ENCODE assay signal across 9 cellular contexts in the genomic region with DNA sequence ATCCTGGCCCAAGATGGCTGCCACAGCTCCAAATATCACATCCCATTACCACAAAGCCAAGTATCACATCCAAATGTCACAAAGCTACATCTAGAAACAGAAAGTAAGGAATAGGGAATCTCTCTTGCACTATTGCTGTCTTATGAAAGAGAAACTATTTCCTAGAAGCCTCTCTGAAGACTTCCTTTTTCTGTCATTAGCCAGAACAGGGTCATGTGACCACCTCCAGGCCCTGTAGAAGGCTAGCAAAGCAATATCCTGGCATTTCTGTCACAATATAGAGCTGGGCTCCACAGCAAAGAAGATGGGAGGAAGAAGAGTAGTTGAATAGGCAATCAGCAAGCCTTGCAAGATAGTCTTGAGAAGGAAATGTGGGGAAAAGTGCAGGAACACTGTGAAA.
DNase-seq lines count a peak whose midpoint lies in the region; ATAC-seq lines count a peak whose summit lies in the region.
"Had no signal": no experiment of that assay in that cellular context is flagged by ENCODE, and none has a peak within 500 bp of the region (broad histone marks: within the 10 kb centered on the region; RNA-seq: fewer than 3 reads in every experiment).

No MANE protein-coding gene starts in this region.

- peak; percentile 20 for DNase-seq in NAMALWA (ENCODE audit: low spot score)
- DNase-seq in fibroblast of peridontal ligament (ENCODE audit: extremely low read depth) = peak; percentile 13
- DNase-seq in NCI-H526 treated with DMSO at 0.1 percent for 48 hours (lab: John Stamatoyannopoulos, UW) = no peak
- DNase-seq in activated T-cell treated with anti-CD3 and anti-CD28 coated beads, Interleukin-2, amount 50 U/mL, for 24 hours = no peak
- DNase-seq in DMS53 (lab: John Stamatoyannopoulos, UW) = no peak
- DNase-seq: GOT3 had no signal

- H3K9ac ChIP-seq in BLaER1 treated with 17β-estradiol and CSF1 and Interleukin-3, amounts not matched to agents 10 nM and 100 nM = no peak overlapping the region

- peaks cover 6% of the 10 kb centered on the region for H3K27me3 Mint-ChIP-seq in activated T-cell treated with anti-CD3 and anti-CD28 coated beads, Interleukin-2, amount 50 U/mL, for 24 hours

- peak overlapping the region in 3 of 11 experiments; percentile 16 to 26 (median 16); a peak in 4 of 22 replicates for H3K27ac ChIP-seq in BLaER1 treated with 17β-estradiol and CSF1 and Interleukin-3, amounts not matched to agents 10 nM and 100 nM

- no peaks in the 10 kb centered on the region for H3K9me3 Mint-ChIP-seq in activated T-cell treated with anti-CD3 and anti-CD28 coated beads, Interleukin-2, amount 50 U/mL, for 24 hours

- peak overlapping the region in 6 of 11 experiments; percentile 4 to 62 (median 40); a peak in 9 of 22 replicates for H3K4me2 ChIP-seq in BLaER1 treated with 17β-estradiol and CSF1 and Interleukin-3, amounts not matched to agents 10 nM and 100 nM

- no peak overlapping the region for H3K4me3 ChIP-seq in BLaER1 treated with 17β-estradiol and CSF1 and Interleukin-3, amounts not matched to agents 10 nM and 100 nM

- no peaks in the 10 kb centered on the region for H4K20me1 ChIP-seq in BLaER1 treated with 17β-estradiol and CSF1 and Interleukin-3, amounts not matched to agents 10 nM and 100 nM

- H3K4me1 ChIP-seq in BLaER1 treated with 17β-estradiol and CSF1 and Interleukin-3, amounts not matched to agents 10 nM and 100 nM = peaks cover 0 to 15% (median 6%) of the 10 kb centered on the region in 10 experiments; a peak in 14 of 20 replicates

- H3K27ac Mint-ChIP-seq in activated T-cell treated with anti-CD3 and anti-CD28 coated beads, Interleukin-2, amount 50 U/mL, for 24 hours = no peak overlapping the region

- H3K4me3 Mint-ChIP-seq in activated T-cell treated with anti-CD3 and anti-CD28 coated beads, Interleukin-2, amount 50 U/mL, for 24 hours = no peak overlapping the region

- no peaks in the 10 kb centered on the region for H3K36me3 Mint-ChIP-seq in activated T-cell treated with anti-CD3 and anti-CD28 coated beads, Interleukin-2, amount 50 U/mL, for 24 hours (ENCODE audit: low read depth)

- H3K9me3 ChIP-seq in BLaER1 treated with 17β-estradiol and CSF1 and Interleukin-3, amounts not matched to agents 10 nM and 100 nM (replicated peaks in 1 of 11) = no peaks in the 10 kb centered on the region

- H3K36me3 ChIP-seq in BLaER1 treated with 17β-estradiol and CSF1 and Interleukin-3, amounts not matched to agents 10 nM and 100 nM = no peaks in the 10 kb centered on the region

- H3K4me1 Mint-ChIP-seq in activated T-cell treated with anti-CD3 and anti-CD28 coated beads, Interleukin-2, amount 50 U/mL, for 24 hours (ENCODE audit: low read depth) = peaks cover 2% of the 10 kb centered on the region

- ATAC-seq in GM21786 (IDR thresholded peaks at IDR 0.05; ENCODE audit: unreplicated experiment) (peak; percentile 55), HG02884 (IDR thresholded peaks at IDR 0.05; ENCODE audit: unreplicated experiment) (no peak)

- H3K27me3 ChIP-seq in BLaER1 treated with 17β-estradiol and CSF1 and Interleukin-3, amounts not matched to agents 10 nM and 100 nM = no peaks in the 10 kb centered on the region

Comparison
In these comparisons a context has a peak if more than half of its experiments do, and no peak if none do; other contexts are left out.
1. DNase-seq: peak in NAMALWA (single experiment) and fibroblast of peridontal ligament (single experiment); none in NCI-H526 treated with DMSO at 0.1 percent for 48 hours (single experiment), activated T-cell treated with anti-CD3 and anti-CD28 coated beads, Interleukin-2, amount 50 U/mL, for 24 hours (single experiment) and DMS53 (single experiment).